ENCODE assay signal across 9 cellular contexts in genomic region chr17:82107341-82107860, GRCh38. TPM values are rescaled to one million over a fixed set of nuclear protein-coding genes. Genes with fewer than 3 reads are reported as not detected.
DNase-seq lines count a peak whose midpoint lies in the region; ATAC-seq and TF ChIP-seq lines count a peak whose summit lies in the region.
"Had no signal": no experiment of that assay in that cellular context is flagged by ENCODE, and none has a peak within 500 bp of the region (broad histone marks: within the 10 kb centered on the region; RNA-seq: fewer than 3 reads in every experiment).

No MANE protein-coding gene starts in this region.

- intact Hi-C loops in activated CD4-positive, alpha-beta memory T cell treated with anti-CD3 and anti-CD28 coated beads for 36 hours (cut with micrococcal nuclease): no loop called here

- ATAC-seq in HG03139 (IDR thresholded peaks at IDR 0.05; ENCODE audit: unreplicated experiment): no peak
- ATAC-seq in GM18502 (IDR thresholded peaks at IDR 0.05; ENCODE audit: poor library complexity, unreplicated experiment): no peak

- peaks cover 31 to 80% (median 59%) of the 10 kb centered on the region in 4 donors for H3K4me1 ChIP-seq in liver (ENCODE audit: control insufficient read depth in 4 of 4, insufficient read depth in 4 of 4, low read length in 3 of 4)

- POLR2A ChIA-PET in activated CD4-positive, alpha-beta memory T cell treated with anti-CD3 and anti-CD28 coated beads for 36 hours (lab: Charles Lee): interaction anchor here (0.5 to 1.6 kb wide), 4 partner anchors 9 to 94 kb away, joined by 3 to 8 read pairs (median 4); partner anchors contain the start of genes CENPX, FASN and LRRC45

- whole genome bisulfite sequencing in liver: 85% methylated on average over 24 of the region's 24 CpGs

- no peak overlapping the region for H3K4me3 ChIP-seq in AG10803 (ENCODE audit: low read length)
- H3K4me3 ChIP-seq in liver (ENCODE audit: low read depth in 1 of 3, low read length in 3 of 3): no peak overlapping the region

- no peak for TF ChIP-seq RAD21 in liver (IDR thresholded peaks at IDR 0.05)

- peaks cover 29% of the 10 kb centered on the region for H3K4me1 Mint-ChIP-seq in activated CD4-positive, alpha-beta memory T cell treated with anti-CD3 and anti-CD28 coated beads for 36 hours (ENCODE audit: low read depth)

- no peaks in the 10 kb centered on the region for H3K36me3 ChIP-seq in liver (ENCODE audit: control insufficient read depth in 4 of 4, insufficient read depth in 3 of 4, low read depth in 1 of 4, low read length in 3 of 4)

- H3K9ac ChIP-seq in liver (ENCODE audit: low read depth in 1 of 2, low read length in 2 of 2): peak overlapping the region in 1 of 2 donors; percentile 34

- no peaks in the 10 kb centered on the region for H3K27me3 Mint-ChIP-seq in activated CD4-positive, alpha-beta memory T cell treated with anti-CD3 and anti-CD28 coated beads for 36 hours

- H3K27me3 ChIP-seq in liver (ENCODE audit: control insufficient read depth in 4 of 4, insufficient read depth in 4 of 4, low read length in 3 of 4): no peaks in the 10 kb centered on the region

- H3K9me3 Mint-ChIP-seq in activated CD4-positive, alpha-beta memory T cell treated with anti-CD3 and anti-CD28 coated beads for 36 hours: no peaks in the 10 kb centered on the region

- H3K27ac Mint-ChIP-seq in activated CD4-positive, alpha-beta memory T cell treated with anti-CD3 and anti-CD28 coated beads for 36 hours: peak overlapping the region; percentile 96

- TF ChIP-seq CTCF in AG10803 (conservative IDR thresholded peaks at IDR 0.05; ENCODE audit: low read length) (peak; percentile 23; the same call in 1 of the 2 replicates), GM10266 (IDR thresholded peaks at IDR 0.05; ENCODE audit: control insufficient read depth, insufficient read depth, low read depth, missing control alignments) (peak; percentile 39), liver (IDR thresholded peaks at IDR 0.05; ENCODE audit: low read depth, low read length, missing input control) (peak; percentile 23)

- CTCF ChIA-PET in activated CD4-positive, alpha-beta memory T cell treated with anti-CD3 and anti-CD28 coated beads for 36 hours (lab: Charles Lee): interaction anchor here (1.5 kb wide), 2 partner anchors 45 to 47 kb away, joined by 7 to 11 read pairs; no protein-coding TSS in a partner anchor

- peak overlapping the region; percentile 96 to 98 for H3K27ac ChIP-seq in liver (ENCODE audit: low read depth in 1 of 2, low read length in 2 of 2)

- DNase-seq in AG10803 (ENCODE audit: low read depth) (no peak), GM10266 (ENCODE audit: extremely low spot score) (peak; percentile 51), DMS153 (lab: John Stamatoyannopoulos, UW) (no peak), anterior cingulate cortex (lab: John Stamatoyannopoulos, UW) (no peak)
- peak; percentile 37 for DNase-seq in activated CD4-positive, alpha-beta memory T cell treated with anti-CD3 and anti-CD28 coated beads for 36 hours
- DNase-seq: effector CD4-positive, alpha-beta T cell had no signal

- peaks cover 1% of the 10 kb centered on the region for H3K36me3 Mint-ChIP-seq in activated CD4-positive, alpha-beta memory T cell treated with anti-CD3 and anti-CD28 coated beads for 36 hours

- no peak overlapping the region for H3K4me3 Mint-ChIP-seq in activated CD4-positive, alpha-beta memory T cell treated with anti-CD3 and anti-CD28 coated beads for 36 hours

- H3K9me3 ChIP-seq in liver (ENCODE audit: control insufficient read depth in 4 of 4, low read length in 3 of 4): no peaks in the 10 kb centered on the region

TF ChIP-seq in liver, 16 proteins besides CTCF, POLR2A, EP300 and RAD21:
- no peak for TF ChIP-seq JUND (IDR thresholded peaks at IDR 0.05)
- no peak for TF ChIP-seq YY1 (IDR thresholded peaks at IDR 0.05)
- TF ChIP-seq HNF4A (conservative IDR thresholded peaks at IDR 0.05): no peak
- no peak for TF ChIP-seq MAX (IDR thresholded peaks at IDR 0.05)
- no peak for TF ChIP-seq FOXA2 (IDR thresholded peaks at IDR 0.05)
- no peak for TF ChIP-seq REST (IDR thresholded peaks at IDR 0.05)
- no peak for TF ChIP-seq EGR1 (IDR thresholded peaks at IDR 0.05; ENCODE audit: low read depth in 2 of 2)
- TF ChIP-seq TAF1 (conservative IDR thresholded peaks at IDR 0.05): no peak
- no peak for TF ChIP-seq RXRA (IDR thresholded peaks at IDR 0.05)
- no peak for TF ChIP-seq SP1 (IDR thresholded peaks at IDR 0.05)
- TF ChIP-seq FOXA1 (IDR thresholded peaks at IDR 0.05): no peak
- TF ChIP-seq HNF4G (IDR thresholded peaks at IDR 0.05): no peak
- TF ChIP-seq ZBTB33 (IDR thresholded peaks at IDR 0.05): no peak
- no peak for TF ChIP-seq GABPA (IDR thresholded peaks at IDR 0.05 in 1 of 2, conservative IDR thresholded peaks at IDR 0.05 in 1 of 2)
- no peak for TF ChIP-seq NR2F2 (IDR thresholded peaks at IDR 0.05)
- TF ChIP-seq ATF3 (IDR thresholded peaks at IDR 0.05): no peak

RNA-seq across cellular contexts. Expression of gene FASN, which starts 9.4 kb away (rescaled TPM):
- 100 to 1,000 TPM; 209 to 212 TPM for total RNA-seq in activated CD4-positive, alpha-beta memory T cell treated with anti-CD3 and anti-CD28 coated beads for 36 hours
- total RNA-seq in liver: 100 to 1,000 TPM; 184 to 229 TPM
- 10 to 100 TPM; 53.1 to 75.3 TPM for polyA plus RNA-seq in liver

RNA-seq across cellular contexts. Expression of gene DUS1L, which starts 41.8 kb away (rescaled TPM):
- total RNA-seq in activated CD4-positive, alpha-beta memory T cell treated with anti-CD3 and anti-CD28 coated beads for 36 hours: 100 to 1,000 TPM; 118 to 131 TPM
- total RNA-seq in liver: 10 to 100 TPM; 40.6 to 59.5 TPM
- 10 to 100 TPM; 47.2 to 74.7 TPM for polyA plus RNA-seq in liver

RNA-seq across cellular contexts. Expression of gene GPS1, which starts 55.7 kb away (rescaled TPM):
- 10 to 100 TPM; 86.8 to 89.1 TPM for total RNA-seq in activated CD4-positive, alpha-beta memory T cell treated with anti-CD3 and anti-CD28 coated beads for 36 hours
- 10 to 100 TPM; 59.4 to 66.3 TPM for total RNA-seq in liver
- polyA plus RNA-seq in liver: 10 to 100 TPM; 53.9 to 58.3 TPM

RNA-seq across cellular contexts. Expression of gene RFNG, which starts 55.8 kb away (rescaled TPM):
- 10 to 100 TPM; 16.5 to 17.5 TPM for total RNA-seq in activated CD4-positive, alpha-beta memory T cell treated with anti-CD3 and anti-CD28 coated beads for 36 hours
- 10 to 100 TPM; 15.0 to 23.7 TPM for total RNA-seq in liver
- 10 to 100 TPM; 23.2 to 36.0 TPM for polyA plus RNA-seq in liver

Comparison
In these comparisons a context has a peak if more than half of its experiments do, and no peak if none do; other contexts are left out.
1. DNase-seq: peak in GM10266 (single experiment) and activated CD4-positive, alpha-beta memory T cell treated with anti-CD3 and anti-CD28 coated beads for 36 hours (single experiment); none in AG10803 (single experiment), DMS153 (single experiment) and anterior cingulate cortex (0 of 58).
2. Peak in every context shown above with its lines, with median percentiles within 50 percentile points of each other: CTCF ChIP-seq.